In the genomic region with DNA sequence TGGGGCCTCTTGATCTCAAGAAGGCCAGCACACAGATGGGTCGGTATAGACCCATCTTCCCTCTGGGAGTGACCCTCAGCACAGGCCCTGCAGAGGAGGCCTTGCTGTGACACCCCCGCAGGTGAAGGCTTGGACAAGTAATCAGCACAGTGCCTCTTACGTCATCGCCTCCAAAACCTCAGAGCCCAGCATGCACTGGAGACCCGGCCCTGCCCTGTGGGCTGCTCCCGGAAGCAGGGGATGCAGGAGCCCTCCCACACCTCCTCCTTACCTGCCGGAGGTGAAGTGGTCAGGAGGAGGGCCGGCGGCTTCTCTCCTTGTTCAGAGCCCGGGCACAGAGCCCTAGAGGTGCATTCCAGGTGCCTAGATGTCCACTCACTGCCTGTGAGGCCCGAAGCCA, we compare ENCODE assay signal across 27 cellular contexts.
"Had no signal": no experiment of that assay in that cellular context is flagged by ENCODE, and none has a peak within 500 bp of the region (broad histone marks: within the 10 kb centered on the region; RNA-seq: fewer than 3 reads in every experiment).

No MANE protein-coding gene starts in this region.

- H3K27ac ChIP-seq: colonic mucosa, epithelial cell of prostate, esophagus squamous epithelium, gastrocnemius medialis, heart right ventricle, lower lobe of right lung had no signal

- H3K4me1 ChIP-seq: colonic mucosa, esophagus squamous epithelium, gastrocnemius medialis, heart right ventricle, lower lobe of right lung had no signal

- DNase-seq: colonic mucosa; cortex of kidney; effector CD8-positive, alpha-beta T cell; effector memory CD8-positive, alpha-beta T cell; endodermal cell; erythroblast; esophagus squamous epithelium; foreskin fibroblast; foreskin melanocyte; gastrocnemius medialis; glutamatergic neuron; head of caudate nucleus; heart right ventricle; hippocampal formation; immature natural killer cell; islet precursor cell; kidney; kidney glomerular epithelial cell; left colon; left ventricle myocardium superior; lower lobe of right lung; mesenchymal stem cell; mucosa of descending colon had no signal

- H3K4me3 ChIP-seq: colonic mucosa, esophagus squamous epithelium, gastrocnemius medialis, heart right ventricle, lower lobe of right lung, mucosa of descending colon had no signal

- H3K27me3 ChIP-seq: colonic mucosa had no signal

- FAIRE-seq: endometrium, kidney had no signal

- ATAC-seq: effector memory CD8-positive, alpha-beta T cell; esophagus mucosa; gastrocnemius medialis; left colon; left lobe of liver; left ventricle myocardium superior; lower lobe of right lung; mucosa of descending colon had no signal

- H3K9me3 ChIP-seq: colonic mucosa, esophagus squamous epithelium, gastrocnemius medialis, heart right ventricle, lower lobe of right lung, mucosa of descending colon had no signal

- H3K36me3 ChIP-seq: colonic mucosa, esophagus squamous epithelium, gastrocnemius medialis, heart right ventricle, lower lobe of right lung had no signal
